Comparison of ENCODE assay signal across 1 cellular context in the genomic region with DNA sequence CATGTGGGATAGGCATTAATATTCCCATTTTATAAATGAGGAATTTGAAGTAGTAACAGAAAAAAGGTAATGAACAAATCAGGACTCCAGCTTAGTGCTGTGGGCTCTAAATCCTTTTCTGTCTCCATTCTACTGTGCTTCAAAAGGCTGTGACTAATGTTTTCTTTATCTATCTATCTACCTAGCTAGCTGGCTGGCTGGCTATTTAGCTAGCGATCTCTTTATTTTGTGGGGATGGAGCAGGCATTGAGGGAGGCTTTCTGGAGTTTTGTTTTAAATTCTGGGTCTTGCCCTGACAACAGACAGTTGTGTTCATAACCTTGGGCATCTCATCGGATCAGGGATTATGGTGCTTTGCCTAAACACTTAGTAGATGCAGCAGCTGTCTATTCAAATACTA.
TF ChIP-seq lines count a peak whose summit lies in the region.

No MANE protein-coding gene starts in this region.

TF ChIP-seq in SK-N-SH, 30 proteins besides CTCF, POLR2A, EP300 and RAD21:
- TF ChIP-seq, protein P1, sequence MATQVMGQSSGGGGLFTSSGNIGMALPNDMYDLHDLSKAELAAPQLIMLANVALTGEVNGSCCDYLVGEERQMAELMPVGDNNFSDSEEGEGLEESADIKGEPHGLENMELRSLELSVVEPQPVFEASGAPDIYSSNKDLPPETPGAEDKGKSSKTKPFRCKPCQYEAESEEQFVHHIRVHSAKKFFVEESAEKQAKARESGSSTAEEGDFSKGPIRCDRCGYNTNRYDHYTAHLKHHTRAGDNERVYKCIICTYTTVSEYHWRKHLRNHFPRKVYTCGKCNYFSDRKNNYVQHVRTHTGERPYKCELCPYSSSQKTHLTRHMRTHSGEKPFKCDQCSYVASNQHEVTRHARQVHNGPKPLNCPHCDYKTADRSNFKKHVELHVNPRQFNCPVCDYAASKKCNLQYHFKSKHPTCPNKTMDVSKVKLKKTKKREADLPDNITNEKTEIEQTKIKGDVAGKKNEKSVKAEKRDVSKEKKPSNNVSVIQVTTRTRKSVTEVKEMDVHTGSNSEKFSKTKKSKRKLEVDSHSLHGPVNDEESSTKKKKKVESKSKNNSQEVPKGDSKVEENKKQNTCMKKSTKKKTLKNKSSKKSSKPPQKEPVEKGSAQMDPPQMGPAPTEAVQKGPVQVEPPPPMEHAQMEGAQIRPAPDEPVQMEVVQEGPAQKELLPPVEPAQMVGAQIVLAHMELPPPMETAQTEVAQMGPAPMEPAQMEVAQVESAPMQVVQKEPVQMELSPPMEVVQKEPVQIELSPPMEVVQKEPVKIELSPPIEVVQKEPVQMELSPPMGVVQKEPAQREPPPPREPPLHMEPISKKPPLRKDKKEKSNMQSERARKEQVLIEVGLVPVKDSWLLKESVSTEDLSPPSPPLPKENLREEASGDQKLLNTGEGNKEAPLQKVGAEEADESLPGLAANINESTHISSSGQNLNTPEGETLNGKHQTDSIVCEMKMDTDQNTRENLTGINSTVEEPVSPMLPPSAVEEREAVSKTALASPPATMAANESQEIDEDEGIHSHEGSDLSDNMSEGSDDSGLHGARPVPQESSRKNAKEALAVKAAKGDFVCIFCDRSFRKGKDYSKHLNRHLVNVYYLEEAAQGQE (IDR thresholded peaks at IDR 0.05; ENCODE audit: low read depth, low read length) = no peak
- no peak for TF ChIP-seq YY1 (IDR thresholded peaks at IDR 0.05; ENCODE audit: low read depth)
- no peak for TF ChIP-seq SMC3 (IDR thresholded peaks at IDR 0.05; ENCODE audit: low read depth, low read length)
- 0 out of 2 replicates have a peak, but pooled peaks have one; percentile 21 for TF ChIP-seq JUND (IDR thresholded peaks at IDR 0.05)
